In genomic region chr2:56197816-56198215, GRCh38 we compare ENCODE assay signal across 38 cellular contexts. TPM values are rescaled to one million over a fixed set of nuclear protein-coding genes. Genes with fewer than 3 reads are reported as not detected.
"Had no signal": no experiment of that assay in that cellular context is flagged by ENCODE, and none has a peak within 500 bp of the region (broad histone marks: within the 10 kb centered on the region; RNA-seq: fewer than 3 reads in every experiment).

No MANE protein-coding gene starts in this region.

- H3K4me3 ChIP-seq: ascending aorta, cardiac muscle cell, colonic mucosa had no signal

- H3K9me3 Mint-ChIP-seq: activated CD4-positive, alpha-beta memory T cell treated with anti-CD3 and anti-CD28 coated beads, Interleukin-2, amount 10 ng/mL, durations not matched to agents 7 days and 5 days; activated CD4-positive, alpha-beta T cell treated with anti-CD3 and anti-CD28 coated beads, Interleukin-2, amount 10 ng/mL, durations not matched to agents 7 days and 5 days; activated naive CD4-positive, alpha-beta T cell treated with anti-CD3 and anti-CD28 coated beads, Interleukin-2, amount 10 ng/mL, durations not matched to agents 7 days and 5 days; activated naive CD4-positive, alpha-beta T cell treated with anti-CD3 and anti-CD28 coated beads, Interleukin-2, amount 50 U/mL, for 24 hours; activated naive CD8-positive, alpha-beta T cell treated with anti-CD3 and anti-CD28 coated beads, Interleukin-2, amount 10 ng/mL, durations not matched to agents 7 days and 5 days; activated naive CD8-positive, alpha-beta T cell treated with anti-CD3 and anti-CD28 coated beads, Interleukin-2, amount 50 U/mL, for 24 hours; activated T-cell treated with anti-CD3 and anti-CD28 coated beads, Interleukin-2, amount 50 U/mL, for 24 hours; activated T-helper 2 cell treated with anti-CD3 and anti-CD28 coated beads, Interferon-gamma antibody, Interleukin-2, Interleukin-4, amounts not matched to agents 10 μg/mL and 5 μg/mL and 100 μg/mL, durations not matched to agents 14 hours and 24 hours and 36 hours; central memory CD8-positive, alpha-beta T cell; WTC11 had no signal

- H3K36me3 Mint-ChIP-seq: activated CD8-positive, alpha-beta memory T cell treated with anti-CD3 and anti-CD28 coated beads, Interleukin-2, amount 10 ng/mL, durations not matched to agents 7 days and 5 days; activated naive CD4-positive, alpha-beta T cell treated with anti-CD3 and anti-CD28 coated beads, Interleukin-2, amount 10 ng/mL, durations not matched to agents 7 days and 5 days; activated naive CD4-positive, alpha-beta T cell treated with anti-CD3 and anti-CD28 coated beads, Interleukin-2, amount 50 U/mL, for 24 hours; activated naive CD8-positive, alpha-beta T cell; activated naive CD8-positive, alpha-beta T cell treated with anti-CD3 and anti-CD28 coated beads, Interleukin-2, amount 10 ng/mL, durations not matched to agents 7 days and 5 days; brain; WTC11 had no signal

- H3K4me1 Mint-ChIP-seq: activated CD4-positive, alpha-beta memory T cell treated with anti-CD3 and anti-CD28 coated beads, Interleukin-2, amount 10 ng/mL, durations not matched to agents 7 days and 5 days; activated CD4-positive, alpha-beta T cell treated with anti-CD3 and anti-CD28 coated beads for 36 hours; activated CD4-positive, alpha-beta T cell treated with anti-CD3 and anti-CD28 coated beads, Interleukin-2, amount 10 ng/mL, durations not matched to agents 7 days and 5 days; activated CD8-positive, alpha-beta memory T cell treated with anti-CD3 and anti-CD28 coated beads, Interleukin-2, amount 10 ng/mL, durations not matched to agents 7 days and 5 days; activated naive CD4-positive, alpha-beta T cell treated with anti-CD3 and anti-CD28 coated beads, Interleukin-2, amount 10 ng/mL, durations not matched to agents 7 days and 5 days; activated naive CD4-positive, alpha-beta T cell treated with anti-CD3 and anti-CD28 coated beads, Interleukin-2, amount 50 U/mL, for 24 hours; activated naive CD8-positive, alpha-beta T cell treated with anti-CD3 and anti-CD28 coated beads, Interleukin-2, amount 10 ng/mL, durations not matched to agents 7 days and 5 days; activated naive CD8-positive, alpha-beta T cell treated with anti-CD3 and anti-CD28 coated beads, Interleukin-2, amount 50 U/mL, for 24 hours; central memory CD8-positive, alpha-beta T cell; WTC11 had no signal

- FAIRE-seq: bronchial epithelial cell, TTC549 had no signal

- DNase-seq: activated CD4-positive, alpha-beta memory T cell treated with anti-CD3 and anti-CD28 coated beads, Interleukin-2, amount 10 ng/mL, durations not matched to agents 7 days and 5 days; activated CD4-positive, alpha-beta T cell treated with anti-CD3 and anti-CD28 coated beads for 1 hour; activated CD4-positive, alpha-beta T cell treated with anti-CD3 and anti-CD28 coated beads for 36 hours; activated CD4-positive, alpha-beta T cell treated with anti-CD3 and anti-CD28 coated beads for 48 hours; activated CD4-positive, alpha-beta T cell treated with anti-CD3 and anti-CD28 coated beads, Interleukin-2, amount 10 ng/mL, durations not matched to agents 7 days and 5 days; activated CD4-positive, alpha-beta T cell treated with anti-CD3 and anti-CD28 coated beads, Interleukin-2, amount 50 U/mL, for 48 hours; activated CD4-positive, CD25-positive, alpha-beta regulatory T cell; activated CD8-positive, alpha-beta memory T cell treated with anti-CD3 and anti-CD28 coated beads for 24 hours; activated CD8-positive, alpha-beta memory T cell treated with anti-CD3 and anti-CD28 coated beads, Interleukin-2, amount 10 ng/mL, durations not matched to agents 7 days and 5 days; activated CD8-positive, alpha-beta memory T cell treated with anti-CD3 and anti-CD28 coated beads, Interleukin-2, amount 50 U/mL, for 48 hours; activated CD8-positive, alpha-beta T cell treated with anti-CD3 and anti-CD28 coated beads, Interleukin-2, amount 10 ng/mL, durations not matched to agents 7 days and 5 days; activated effector memory CD4-positive, alpha-beta T cell treated with Interleukin-2 at 50 U/mL for 16 hours; activated gamma-delta T cell; activated naive CD4-positive, alpha-beta T cell treated with anti-CD3 and anti-CD28 coated beads, Interleukin-2, amount 10 ng/mL, durations not matched to agents 7 days and 5 days; activated naive CD4-positive, alpha-beta T cell treated with Interleukin-2 at 50 U/mL for 16 hours; activated naive CD8-positive, alpha-beta T cell treated with anti-CD3 and anti-CD28 coated beads, Interleukin-2, amount 10 ng/mL, durations not matched to agents 7 days and 5 days; activated naive CD8-positive, alpha-beta T cell treated with anti-CD3 and anti-CD28 coated beads, Interleukin-2, amount 50 U/mL, for 24 hours; activated T-cell treated with anti-CD3 and anti-CD28 coated beads, Interleukin-2, amount 50 U/mL, for 24 hours; activated T-cell treated with anti-CD3 and anti-CD28 coated beads, Interleukin-2, amount 50 U/mL, for 48 hours; amygdala; anterior cingulate cortex; caudate nucleus; cerebellar nuclear complex; colonic mucosa; T-helper 9 cell had no signal

- H3K9me3 ChIP-seq: ascending aorta, colonic mucosa had no signal

- H3K4me3 Mint-ChIP-seq: activated CD4-positive, alpha-beta memory T cell treated with anti-CD3 and anti-CD28 coated beads, Interleukin-2, amount 10 ng/mL, durations not matched to agents 7 days and 5 days; activated CD4-positive, alpha-beta T cell treated with anti-CD3 and anti-CD28 coated beads for 36 hours; activated CD4-positive, alpha-beta T cell treated with anti-CD3 and anti-CD28 coated beads, Interleukin-2, amount 10 ng/mL, durations not matched to agents 7 days and 5 days; activated CD8-positive, alpha-beta memory T cell treated with anti-CD3 and anti-CD28 coated beads, Interleukin-2, amount 10 ng/mL, durations not matched to agents 7 days and 5 days; activated CD8-positive, alpha-beta T cell treated with anti-CD3 and anti-CD28 coated beads, Interleukin-2, amount 10 ng/mL, durations not matched to agents 7 days and 5 days; activated naive CD4-positive, alpha-beta T cell treated with anti-CD3 and anti-CD28 coated beads, Interleukin-2, amount 10 ng/mL, durations not matched to agents 7 days and 5 days; activated naive CD4-positive, alpha-beta T cell treated with anti-CD3 and anti-CD28 coated beads, Interleukin-2, amount 50 U/mL, for 24 hours; activated naive CD8-positive, alpha-beta T cell; activated naive CD8-positive, alpha-beta T cell treated with anti-CD3 and anti-CD28 coated beads, Interleukin-2, amount 10 ng/mL, durations not matched to agents 7 days and 5 days; activated naive CD8-positive, alpha-beta T cell treated with anti-CD3 and anti-CD28 coated beads, Interleukin-2, amount 50 U/mL, for 24 hours; activated T-cell treated with anti-CD3 and anti-CD28 coated beads, Interleukin-2, amount 50 U/mL, for 24 hours; brain; central memory CD8-positive, alpha-beta T cell; WTC11 had no signal

- H3K27me3 ChIP-seq: ascending aorta, colonic mucosa had no signal

- H3K36me3 ChIP-seq: ascending aorta, cardiac muscle cell, colonic mucosa had no signal

- H3K27me3 Mint-ChIP-seq: activated CD4-positive, alpha-beta memory T cell treated with anti-CD3 and anti-CD28 coated beads, Interleukin-2, amount 10 ng/mL, durations not matched to agents 7 days and 5 days; activated CD4-positive, alpha-beta T cell treated with anti-CD3 and anti-CD28 coated beads, Interleukin-2, amount 10 ng/mL, durations not matched to agents 7 days and 5 days; activated CD8-positive, alpha-beta memory T cell treated with anti-CD3 and anti-CD28 coated beads, Interleukin-2, amount 10 ng/mL, durations not matched to agents 7 days and 5 days; activated naive CD4-positive, alpha-beta T cell treated with anti-CD3 and anti-CD28 coated beads, Interleukin-2, amount 10 ng/mL, durations not matched to agents 7 days and 5 days; activated naive CD4-positive, alpha-beta T cell treated with anti-CD3 and anti-CD28 coated beads, Interleukin-2, amount 50 U/mL, for 24 hours; activated naive CD8-positive, alpha-beta T cell; central memory CD8-positive, alpha-beta T cell had no signal

- ATAC-seq: activated CD4-positive, alpha-beta T cell treated with anti-CD3 and anti-CD28 coated beads for 36 hours; activated CD4-positive, CD25-positive, alpha-beta regulatory T cell treated with anti-CD3 and anti-CD28 coated beads, Interleukin-2, amount 50 U/mL, for 24 hours; activated CD8-positive, alpha-beta memory T cell treated with anti-CD3 and anti-CD28 coated beads, Interleukin-2, amount 10 ng/mL, durations not matched to agents 7 days and 5 days; activated CD8-positive, alpha-beta T cell treated with anti-CD3 and anti-CD28 coated beads, Interleukin-2, amount 10 ng/mL, durations not matched to agents 7 days and 5 days; activated naive CD8-positive, alpha-beta T cell treated with anti-CD3 and anti-CD28 coated beads, Interleukin-2, amount 50 U/mL, for 24 hours; WTC11 had no signal

- H3K4me1 ChIP-seq: ascending aorta, colonic mucosa had no signal

- H3K27ac Mint-ChIP-seq: activated CD4-positive, alpha-beta memory T cell treated with anti-CD3 and anti-CD28 coated beads, Interleukin-2, amount 10 ng/mL, durations not matched to agents 7 days and 5 days; activated CD4-positive, alpha-beta T cell treated with anti-CD3 and anti-CD28 coated beads for 36 hours; activated CD4-positive, alpha-beta T cell treated with anti-CD3 and anti-CD28 coated beads, Interleukin-2, amount 10 ng/mL, durations not matched to agents 7 days and 5 days; activated CD8-positive, alpha-beta memory T cell treated with anti-CD3 and anti-CD28 coated beads, Interleukin-2, amount 10 ng/mL, durations not matched to agents 7 days and 5 days; activated CD8-positive, alpha-beta T cell treated with anti-CD3 and anti-CD28 coated beads, Interleukin-2, amount 10 ng/mL, durations not matched to agents 7 days and 5 days; activated naive CD4-positive, alpha-beta T cell treated with anti-CD3 and anti-CD28 coated beads, Interleukin-2, amount 10 ng/mL, durations not matched to agents 7 days and 5 days; activated naive CD4-positive, alpha-beta T cell treated with anti-CD3 and anti-CD28 coated beads, Interleukin-2, amount 50 U/mL, for 24 hours; activated naive CD8-positive, alpha-beta T cell; activated naive CD8-positive, alpha-beta T cell treated with anti-CD3 and anti-CD28 coated beads, Interleukin-2, amount 10 ng/mL, durations not matched to agents 7 days and 5 days; activated naive CD8-positive, alpha-beta T cell treated with anti-CD3 and anti-CD28 coated beads, Interleukin-2, amount 50 U/mL, for 24 hours; activated T-cell treated with anti-CD3 and anti-CD28 coated beads, Interleukin-2, amount 50 U/mL, for 24 hours; activated T-helper 2 cell treated with anti-CD3 and anti-CD28 coated beads, Interferon-gamma antibody, Interleukin-2, Interleukin-4, amounts not matched to agents 10 μg/mL and 5 μg/mL and 100 μg/mL, durations not matched to agents 14 hours and 24 hours and 36 hours; brain; WTC11 had no signal

- H3K27ac ChIP-seq: ascending aorta, cardiac muscle cell, colonic mucosa, VCaP had no signal

RNA-seq across cellular contexts. Expression of gene CCDC85A, which starts 14.0 kb away (rescaled TPM):
- total RNA-seq: activated CD4-positive, alpha-beta memory T cell treated with anti-CD3 and anti-CD28 coated beads, Interleukin-2, amount 10 ng/mL, durations not matched to agents 7 days and 5 days; activated CD4-positive, alpha-beta T cell treated with anti-CD3 and anti-CD28 coated beads for 36 hours; activated CD4-positive, alpha-beta T cell treated with anti-CD3 and anti-CD28 coated beads, Interleukin-2, amount 10 ng/mL, durations not matched to agents 7 days and 5 days; activated CD8-positive, alpha-beta memory T cell treated with anti-CD3 and anti-CD28 coated beads, Interleukin-2, amount 10 ng/mL, durations not matched to agents 7 days and 5 days; activated CD8-positive, alpha-beta T cell treated with anti-CD3 and anti-CD28 coated beads, Interleukin-2, amount 10 ng/mL, durations not matched to agents 7 days and 5 days; activated naive CD8-positive, alpha-beta T cell treated with anti-CD3 and anti-CD28 coated beads, Interleukin-2, amount 10 ng/mL, durations not matched to agents 7 days and 5 days; activated T-helper 2 cell treated with anti-CD3 and anti-CD28 coated beads, Interferon-gamma antibody, Interleukin-2, Interleukin-4, amounts not matched to agents 10 μg/mL and 5 μg/mL and 100 μg/mL, durations not matched to agents 14 hours and 24 hours and 36 hours; bronchial epithelial cell; T-helper 2 cell treated with Interferon-gamma antibody and Interleukin-4, amounts not matched to agents 100 ng/mL and 5 ng/mL, for 36 hours had no signal
